Comparison of ENCODE assay signal across 29 cellular contexts in the genomic region with DNA sequence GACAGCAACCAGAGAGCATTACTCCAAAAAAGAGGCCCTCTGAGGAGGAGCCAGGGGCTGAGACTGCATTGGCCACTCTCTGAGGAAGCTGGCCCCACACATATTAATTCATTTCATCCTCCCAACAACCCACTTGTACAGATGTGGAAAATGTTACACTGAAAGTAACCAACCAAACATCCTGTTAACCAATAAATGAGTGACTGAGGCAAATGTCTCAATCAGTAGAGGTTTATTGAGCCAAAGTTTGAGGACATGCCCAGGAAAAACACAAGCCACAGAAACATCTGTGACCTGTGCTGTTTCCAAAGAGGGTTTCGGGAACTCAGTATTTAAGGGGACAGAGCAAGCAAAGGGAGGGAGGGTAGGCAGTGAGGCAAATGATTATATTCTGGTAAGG.
"Had no signal": no experiment of that assay in that cellular context is flagged by ENCODE, and none has a peak within 500 bp of the region (broad histone marks: within the 10 kb centered on the region; RNA-seq: fewer than 3 reads in every experiment).

No MANE protein-coding gene starts in this region.

- H3K36me3 ChIP-seq: breast epithelium, colonic mucosa, gastrocnemius medialis, neutrophil, ovary, tibial artery, uterus had no signal

- H3K4me1 Mint-ChIP-seq: activated naive CD8-positive, alpha-beta T cell treated with anti-CD3 and anti-CD28 coated beads for 36 hours; stimulated activated effector memory CD8-positive, alpha-beta T cell treated with anti-CD3 and anti-CD28 coated beads, Interleukin-12 subunit alpha, Interleukin-12 subunit beta, amount 100 ng/mL, for 72 hours; stimulated activated naive CD8-positive, alpha-beta T cell treated with anti-CD3 and anti-CD28 coated beads, Interleukin-15, amount 100 ng/mL, for 72 hours had no signal

- H3K4me1 ChIP-seq: breast epithelium, colonic mucosa, gastrocnemius medialis, psoas muscle, tibial artery, uterus had no signal

- H3K9me3 Mint-ChIP-seq: effector memory CD8-positive, alpha-beta T cell; natural killer cell treated with Interleukin-12 subunit alpha and Interleukin-12 subunit beta and Interleukin-15 and Interleukin-18, amount 100 ng/mL, for 72 hours had no signal

- H3K27ac ChIP-seq: breast epithelium, colonic mucosa, dorsolateral prefrontal cortex, gastrocnemius medialis, neutrophil, ovary, psoas muscle, tibial artery, uterus had no signal

- H3K27ac Mint-ChIP-seq: activated naive CD8-positive, alpha-beta T cell treated with anti-CD3 and anti-CD28 coated beads for 36 hours; activated T-cell treated with anti-CD3 and anti-CD28 coated beads, Interleukin-2, amount 50 U/mL, for 24 hours; activated T-helper 2 cell treated with anti-CD3 and anti-CD28 coated beads, Interferon-gamma antibody, Interleukin-2, Interleukin-4, amounts not matched to agents 10 μg/mL and 5 μg/mL and 100 μg/mL, durations not matched to agents 14 hours and 24 hours and 36 hours; effector memory CD8-positive, alpha-beta T cell; natural killer cell treated with Interleukin-12 subunit alpha and Interleukin-12 subunit beta and Interleukin-15 and Interleukin-18, amount 100 ng/mL, for 72 hours; stimulated activated effector memory CD8-positive, alpha-beta T cell treated with anti-CD3 and anti-CD28 coated beads, Interleukin-12 subunit alpha, Interleukin-12 subunit beta, amount 100 ng/mL, for 72 hours had no signal

- H3K4me3 ChIP-seq: breast epithelium, colonic mucosa, dorsolateral prefrontal cortex, gastrocnemius medialis, ovary, psoas muscle, tibial artery, uterus had no signal

- H3K27me3 ChIP-seq: breast epithelium, colonic mucosa, gastrocnemius medialis, neutrophil, ovary, uterus had no signal

- H3K36me3 Mint-ChIP-seq: natural killer cell treated with Interleukin-12 subunit alpha and Interleukin-12 subunit beta and Interleukin-15 and Interleukin-18, amount 100 ng/mL, for 72 hours; stimulated activated effector memory CD8-positive, alpha-beta T cell treated with anti-CD3 and anti-CD28 coated beads, Interleukin-12 subunit alpha, Interleukin-12 subunit beta, amount 100 ng/mL, for 72 hours had no signal

- ATAC-seq: effector memory CD8-positive, alpha-beta T cell; esophagus mucosa; gastrocnemius medialis; left ventricle myocardium superior; natural killer cell treated with Interleukin-12 subunit alpha and Interleukin-12 subunit beta and Interleukin-15 and Interleukin-18, amount 100 ng/mL, for 72 hours; right cardiac atrium; stimulated activated effector memory CD8-positive, alpha-beta T cell treated with anti-CD3 and anti-CD28 coated beads, Interleukin-12 subunit alpha, Interleukin-12 subunit beta, amount 100 ng/mL, for 72 hours; stimulated activated naive CD8-positive, alpha-beta T cell treated with anti-CD3 and anti-CD28 coated beads, Interleukin-15, amount 100 ng/mL, for 72 hours had no signal

- H3K9me3 ChIP-seq: breast epithelium, colonic mucosa, gastrocnemius medialis, ovary, psoas muscle, uterus had no signal

- H3K4me3 Mint-ChIP-seq: activated naive CD8-positive, alpha-beta T cell treated with anti-CD3 and anti-CD28 coated beads for 36 hours; activated T-cell treated with anti-CD3 and anti-CD28 coated beads, Interleukin-2, amount 50 U/mL, for 24 hours; effector memory CD8-positive, alpha-beta T cell; natural killer cell treated with Interleukin-12 subunit alpha and Interleukin-12 subunit beta and Interleukin-15 and Interleukin-18, amount 100 ng/mL, for 72 hours; stimulated activated effector memory CD8-positive, alpha-beta T cell treated with anti-CD3 and anti-CD28 coated beads, Interleukin-12 subunit alpha, Interleukin-12 subunit beta, amount 100 ng/mL, for 72 hours; stimulated activated naive CD8-positive, alpha-beta T cell treated with anti-CD3 and anti-CD28 coated beads, Interleukin-15, amount 100 ng/mL, for 72 hours had no signal

- DNase-seq: activated CD8-positive, alpha-beta memory T cell treated with anti-CD3 and anti-CD28 coated beads for 24 hours; activated CD8-positive, alpha-beta memory T cell treated with anti-CD3 and anti-CD28 coated beads, Interleukin-2, amount 50 U/mL, for 4 hours; activated naive CD4-positive, alpha-beta T cell treated with Interleukin-2 at 50 U/mL for 16 hours; activated naive CD8-positive, alpha-beta T cell treated with anti-CD3 and anti-CD28 coated beads for 36 hours; activated T-cell treated with anti-CD3 and anti-CD28 coated beads, Interleukin-2, amount 50 U/mL, for 24 hours; colonic mucosa; dorsolateral prefrontal cortex; effector memory CD8-positive, alpha-beta T cell; gastrocnemius medialis; hypothalamus; left ventricle myocardium superior; mammary epithelial cell; midbrain; ovary; psoas muscle; right cardiac atrium; stimulated activated CD4-positive, alpha-beta T cell treated with anti-CD3 and anti-CD28 coated beads, Interleukin-2, amount 100 ng/mL, for 24 hours; stimulated activated naive CD8-positive, alpha-beta T cell treated with anti-CD3 and anti-CD28 coated beads, Interleukin-15, amount 100 ng/mL, for 72 hours; tibial artery; uterus had no signal

- FAIRE-seq: astrocyte, endothelial cell of umbilical vein, TTC549 had no signal
